In the genomic region with DNA sequence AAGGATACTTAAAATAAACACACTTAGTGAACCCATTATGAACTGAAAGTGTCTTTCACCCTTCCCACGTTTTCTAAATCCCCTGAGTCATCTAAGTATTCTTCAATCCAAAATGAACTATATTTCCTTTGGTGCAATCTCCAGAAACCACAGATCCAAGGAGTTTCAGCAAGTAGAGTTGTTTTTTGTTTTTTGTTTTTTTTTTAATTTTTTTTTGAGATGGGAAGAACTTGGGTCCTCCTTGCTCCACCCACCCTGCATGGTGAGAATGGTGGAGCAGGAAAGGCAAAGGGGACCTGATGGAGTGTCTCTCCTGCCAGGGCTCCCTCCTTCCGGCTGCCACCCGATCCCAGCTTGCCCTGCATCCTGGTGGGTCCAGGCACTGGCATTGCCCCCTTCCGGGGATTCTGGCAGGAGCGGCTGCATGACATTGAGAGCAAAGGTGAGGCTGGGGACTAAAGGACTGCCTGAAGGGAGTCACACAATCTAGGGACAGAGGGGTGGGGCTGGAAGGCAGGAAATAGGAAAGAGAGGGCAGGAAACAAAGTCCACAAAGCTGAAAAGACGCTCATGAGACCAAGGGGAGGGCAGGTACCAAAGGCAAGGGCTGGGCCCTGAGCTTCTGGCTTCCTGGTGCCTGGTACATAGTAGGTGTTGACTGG, we compare ENCODE assay signal across 1 cellular context.
TF ChIP-seq lines count a peak whose summit lies in the region.

No MANE protein-coding gene starts in this region.

TF ChIP-seq in HepG2, 621 proteins besides CTCF, POLR2A, EP300 and RAD21 (continued from another document and continues in another):
- TF ChIP-seq EED (CRISPR knock-in tag; IDR thresholded peaks at IDR 0.05): no peak
- TF ChIP-seq FOXK2 (IDR thresholded peaks at IDR 0.05): no peak
- TF ChIP-seq ZNF20 (CRISPR knock-in tag; IDR thresholded peaks at IDR 0.05): no peak
- TF ChIP-seq, protein P1, sequence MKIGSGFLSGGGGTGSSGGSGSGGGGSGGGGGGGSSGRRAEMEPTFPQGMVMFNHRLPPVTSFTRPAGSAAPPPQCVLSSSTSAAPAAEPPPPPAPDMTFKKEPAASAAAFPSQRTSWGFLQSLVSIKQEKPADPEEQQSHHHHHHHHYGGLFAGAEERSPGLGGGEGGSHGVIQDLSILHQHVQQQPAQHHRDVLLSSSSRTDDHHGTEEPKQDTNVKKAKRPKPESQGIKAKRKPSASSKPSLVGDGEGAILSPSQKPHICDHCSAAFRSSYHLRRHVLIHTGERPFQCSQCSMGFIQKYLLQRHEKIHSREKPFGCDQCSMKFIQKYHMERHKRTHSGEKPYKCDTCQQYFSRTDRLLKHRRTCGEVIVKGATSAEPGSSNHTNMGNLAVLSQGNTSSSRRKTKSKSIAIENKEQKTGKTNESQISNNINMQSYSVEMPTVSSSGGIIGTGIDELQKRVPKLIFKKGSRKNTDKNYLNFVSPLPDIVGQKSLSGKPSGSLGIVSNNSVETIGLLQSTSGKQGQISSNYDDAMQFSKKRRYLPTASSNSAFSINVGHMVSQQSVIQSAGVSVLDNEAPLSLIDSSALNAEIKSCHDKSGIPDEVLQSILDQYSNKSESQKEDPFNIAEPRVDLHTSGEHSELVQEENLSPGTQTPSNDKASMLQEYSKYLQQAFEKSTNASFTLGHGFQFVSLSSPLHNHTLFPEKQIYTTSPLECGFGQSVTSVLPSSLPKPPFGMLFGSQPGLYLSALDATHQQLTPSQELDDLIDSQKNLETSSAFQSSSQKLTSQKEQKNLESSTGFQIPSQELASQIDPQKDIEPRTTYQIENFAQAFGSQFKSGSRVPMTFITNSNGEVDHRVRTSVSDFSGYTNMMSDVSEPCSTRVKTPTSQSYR (CRISPR knock-in tag; IDR thresholded peaks at IDR 0.05; ENCODE audit: borderline replicate concordance): 0 out of 2 replicates have a peak, but pooled peaks have one; percentile 11
- TF ChIP-seq, protein P2, sequence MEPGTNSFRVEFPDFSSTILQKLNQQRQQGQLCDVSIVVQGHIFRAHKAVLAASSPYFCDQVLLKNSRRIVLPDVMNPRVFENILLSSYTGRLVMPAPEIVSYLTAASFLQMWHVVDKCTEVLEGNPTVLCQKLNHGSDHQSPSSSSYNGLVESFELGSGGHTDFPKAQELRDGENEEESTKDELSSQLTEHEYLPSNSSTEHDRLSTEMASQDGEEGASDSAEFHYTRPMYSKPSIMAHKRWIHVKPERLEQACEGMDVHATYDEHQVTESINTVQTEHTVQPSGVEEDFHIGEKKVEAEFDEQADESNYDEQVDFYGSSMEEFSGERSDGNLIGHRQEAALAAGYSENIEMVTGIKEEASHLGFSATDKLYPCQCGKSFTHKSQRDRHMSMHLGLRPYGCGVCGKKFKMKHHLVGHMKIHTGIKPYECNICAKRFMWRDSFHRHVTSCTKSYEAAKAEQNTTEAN (CRISPR knock-in tag; conservative IDR thresholded peaks at IDR 0.05): 0 out of 2 replicates have a peak, but pooled peaks have one; percentile 58
- TF ChIP-seq FOXC1 (CRISPR knock-in tag; IDR thresholded peaks at IDR 0.05; ENCODE audit: borderline replicate concordance): no peak
- TF ChIP-seq NR2F6 (IDR thresholded peaks at IDR 0.05): no peak
- 0 out of 2 replicates have a peak, but pooled peaks have one; percentile 39 for TF ChIP-seq NR2F6 (CRISPR knock-in tag; IDR thresholded peaks at IDR 0.05)
- TF ChIP-seq SYNCRIP (IDR thresholded peaks at IDR 0.05; ENCODE audit: insufficient read depth, low read depth, low read length): no peak
- TF ChIP-seq, protein P3, sequence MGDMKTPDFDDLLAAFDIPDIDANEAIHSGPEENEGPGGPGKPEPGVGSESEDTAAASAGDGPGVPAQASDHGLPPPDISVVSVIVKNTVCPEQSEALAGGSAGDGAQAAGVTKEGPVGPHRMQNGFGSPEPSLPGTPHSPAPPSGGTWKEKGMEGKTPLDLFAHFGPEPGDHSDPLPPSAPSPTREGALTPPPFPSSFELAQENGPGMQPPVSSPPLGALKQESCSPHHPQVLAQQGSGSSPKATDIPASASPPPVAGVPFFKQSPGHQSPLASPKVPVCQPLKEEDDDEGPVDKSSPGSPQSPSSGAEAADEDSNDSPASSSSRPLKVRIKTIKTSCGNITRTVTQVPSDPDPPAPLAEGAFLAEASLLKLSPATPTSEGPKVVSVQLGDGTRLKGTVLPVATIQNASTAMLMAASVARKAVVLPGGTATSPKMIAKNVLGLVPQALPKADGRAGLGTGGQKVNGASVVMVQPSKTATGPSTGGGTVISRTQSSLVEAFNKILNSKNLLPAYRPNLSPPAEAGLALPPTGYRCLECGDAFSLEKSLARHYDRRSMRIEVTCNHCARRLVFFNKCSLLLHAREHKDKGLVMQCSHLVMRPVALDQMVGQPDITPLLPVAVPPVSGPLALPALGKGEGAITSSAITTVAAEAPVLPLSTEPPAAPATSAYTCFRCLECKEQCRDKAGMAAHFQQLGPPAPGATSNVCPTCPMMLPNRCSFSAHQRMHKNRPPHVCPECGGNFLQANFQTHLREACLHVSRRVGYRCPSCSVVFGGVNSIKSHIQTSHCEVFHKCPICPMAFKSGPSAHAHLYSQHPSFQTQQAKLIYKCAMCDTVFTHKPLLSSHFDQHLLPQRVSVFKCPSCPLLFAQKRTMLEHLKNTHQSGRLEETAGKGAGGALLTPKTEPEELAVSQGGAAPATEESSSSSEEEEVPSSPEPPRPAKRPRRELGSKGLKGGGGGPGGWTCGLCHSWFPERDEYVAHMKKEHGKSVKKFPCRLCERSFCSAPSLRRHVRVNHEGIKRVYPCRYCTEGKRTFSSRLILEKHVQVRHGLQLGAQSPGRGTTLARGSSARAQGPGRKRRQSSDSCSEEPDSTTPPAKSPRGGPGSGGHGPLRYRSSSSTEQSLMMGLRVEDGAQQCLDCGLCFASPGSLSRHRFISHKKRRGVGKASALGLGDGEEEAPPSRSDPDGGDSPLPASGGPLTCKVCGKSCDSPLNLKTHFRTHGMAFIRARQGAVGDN (CRISPR knock-in tag; IDR thresholded peaks at IDR 0.05): peak; percentile 74
- no peak for TF ChIP-seq ZNF260 (CRISPR knock-in tag; IDR thresholded peaks at IDR 0.05; ENCODE audit: borderline replicate concordance, low read depth)
- TF ChIP-seq, protein P4, sequence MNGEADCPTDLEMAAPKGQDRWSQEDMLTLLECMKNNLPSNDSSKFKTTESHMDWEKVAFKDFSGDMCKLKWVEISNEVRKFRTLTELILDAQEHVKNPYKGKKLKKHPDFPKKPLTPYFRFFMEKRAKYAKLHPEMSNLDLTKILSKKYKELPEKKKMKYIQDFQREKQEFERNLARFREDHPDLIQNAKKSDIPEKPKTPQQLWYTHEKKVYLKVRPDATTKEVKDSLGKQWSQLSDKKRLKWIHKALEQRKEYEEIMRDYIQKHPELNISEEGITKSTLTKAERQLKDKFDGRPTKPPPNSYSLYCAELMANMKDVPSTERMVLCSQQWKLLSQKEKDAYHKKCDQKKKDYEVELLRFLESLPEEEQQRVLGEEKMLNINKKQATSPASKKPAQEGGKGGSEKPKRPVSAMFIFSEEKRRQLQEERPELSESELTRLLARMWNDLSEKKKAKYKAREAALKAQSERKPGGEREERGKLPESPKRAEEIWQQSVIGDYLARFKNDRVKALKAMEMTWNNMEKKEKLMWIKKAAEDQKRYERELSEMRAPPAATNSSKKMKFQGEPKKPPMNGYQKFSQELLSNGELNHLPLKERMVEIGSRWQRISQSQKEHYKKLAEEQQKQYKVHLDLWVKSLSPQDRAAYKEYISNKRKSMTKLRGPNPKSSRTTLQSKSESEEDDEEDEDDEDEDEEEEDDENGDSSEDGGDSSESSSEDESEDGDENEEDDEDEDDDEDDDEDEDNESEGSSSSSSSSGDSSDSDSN (CRISPR knock-in tag; IDR thresholded peaks at IDR 0.05): no peak; the same call in 1 of the 2 replicates
- no peak for TF ChIP-seq ZFP82 (CRISPR knock-in tag; IDR thresholded peaks at IDR 0.05; ENCODE audit: borderline replicate concordance)
- no peak for TF ChIP-seq ZNF547 (CRISPR knock-in tag; IDR thresholded peaks at IDR 0.05)
- TF ChIP-seq, protein P5, sequence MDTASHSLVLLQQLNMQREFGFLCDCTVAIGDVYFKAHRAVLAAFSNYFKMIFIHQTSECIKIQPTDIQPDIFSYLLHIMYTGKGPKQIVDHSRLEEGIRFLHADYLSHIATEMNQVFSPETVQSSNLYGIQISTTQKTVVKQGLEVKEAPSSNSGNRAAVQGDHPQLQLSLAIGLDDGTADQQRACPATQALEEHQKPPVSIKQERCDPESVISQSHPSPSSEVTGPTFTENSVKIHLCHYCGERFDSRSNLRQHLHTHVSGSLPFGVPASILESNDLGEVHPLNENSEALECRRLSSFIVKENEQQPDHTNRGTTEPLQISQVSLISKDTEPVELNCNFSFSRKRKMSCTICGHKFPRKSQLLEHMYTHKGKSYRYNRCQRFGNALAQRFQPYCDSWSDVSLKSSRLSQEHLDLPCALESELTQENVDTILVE (CRISPR knock-in tag; IDR thresholded peaks at IDR 0.05): no peak
- TF ChIP-seq ZNF207 (IDR thresholded peaks at IDR 0.05; ENCODE audit: borderline replicate concordance): no peak
- TF ChIP-seq, protein P6, sequence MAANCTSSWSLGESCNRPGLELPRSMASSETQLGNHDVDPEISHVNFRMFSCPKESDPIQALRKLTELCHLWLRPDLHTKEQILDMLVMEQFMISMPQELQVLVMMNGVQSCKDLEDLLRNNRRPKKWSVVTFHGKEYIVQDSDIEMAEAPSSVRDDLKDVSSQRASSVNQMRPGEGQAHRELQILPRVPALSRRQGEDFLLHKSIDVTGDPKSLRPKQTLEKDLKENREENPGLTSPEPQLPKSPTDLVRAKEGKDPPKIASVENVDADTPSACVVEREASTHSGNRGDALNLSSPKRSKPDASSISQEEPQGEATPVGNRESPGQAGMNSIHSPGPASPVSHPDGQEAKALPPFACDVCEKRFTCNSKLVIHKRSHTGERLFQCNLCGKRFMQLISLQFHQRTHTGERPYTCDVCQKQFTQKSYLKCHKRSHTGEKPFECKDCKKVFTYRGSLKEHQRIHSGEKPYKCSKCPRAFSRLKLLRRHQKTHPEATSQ (CRISPR knock-in tag; IDR thresholded peaks at IDR 0.05; ENCODE audit: borderline replicate concordance): 0 out of 2 replicates have a peak, but pooled peaks have one; percentile 27
- TF ChIP-seq, protein P7, sequence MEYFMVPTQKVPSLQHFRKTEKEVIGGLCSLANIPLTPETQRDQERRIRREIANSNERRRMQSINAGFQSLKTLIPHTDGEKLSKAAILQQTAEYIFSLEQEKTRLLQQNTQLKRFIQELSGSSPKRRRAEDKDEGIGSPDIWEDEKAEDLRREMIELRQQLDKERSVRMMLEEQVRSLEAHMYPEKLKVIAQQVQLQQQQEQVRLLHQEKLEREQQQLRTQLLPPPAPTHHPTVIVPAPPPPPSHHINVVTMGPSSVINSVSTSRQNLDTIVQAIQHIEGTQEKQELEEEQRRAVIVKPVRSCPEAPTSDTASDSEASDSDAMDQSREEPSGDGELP (IDR thresholded peaks at IDR 0.05; ENCODE audit: borderline replicate concordance, low read depth): no peak
- TF ChIP-seq ZNF724P (CRISPR knock-in tag; IDR thresholded peaks at IDR 0.05; ENCODE audit: borderline replicate concordance): no peak
- TF ChIP-seq RNF2 (conservative IDR thresholded peaks at IDR 0.05; ENCODE audit: low read depth): no peak
- TF ChIP-seq, protein P8, sequence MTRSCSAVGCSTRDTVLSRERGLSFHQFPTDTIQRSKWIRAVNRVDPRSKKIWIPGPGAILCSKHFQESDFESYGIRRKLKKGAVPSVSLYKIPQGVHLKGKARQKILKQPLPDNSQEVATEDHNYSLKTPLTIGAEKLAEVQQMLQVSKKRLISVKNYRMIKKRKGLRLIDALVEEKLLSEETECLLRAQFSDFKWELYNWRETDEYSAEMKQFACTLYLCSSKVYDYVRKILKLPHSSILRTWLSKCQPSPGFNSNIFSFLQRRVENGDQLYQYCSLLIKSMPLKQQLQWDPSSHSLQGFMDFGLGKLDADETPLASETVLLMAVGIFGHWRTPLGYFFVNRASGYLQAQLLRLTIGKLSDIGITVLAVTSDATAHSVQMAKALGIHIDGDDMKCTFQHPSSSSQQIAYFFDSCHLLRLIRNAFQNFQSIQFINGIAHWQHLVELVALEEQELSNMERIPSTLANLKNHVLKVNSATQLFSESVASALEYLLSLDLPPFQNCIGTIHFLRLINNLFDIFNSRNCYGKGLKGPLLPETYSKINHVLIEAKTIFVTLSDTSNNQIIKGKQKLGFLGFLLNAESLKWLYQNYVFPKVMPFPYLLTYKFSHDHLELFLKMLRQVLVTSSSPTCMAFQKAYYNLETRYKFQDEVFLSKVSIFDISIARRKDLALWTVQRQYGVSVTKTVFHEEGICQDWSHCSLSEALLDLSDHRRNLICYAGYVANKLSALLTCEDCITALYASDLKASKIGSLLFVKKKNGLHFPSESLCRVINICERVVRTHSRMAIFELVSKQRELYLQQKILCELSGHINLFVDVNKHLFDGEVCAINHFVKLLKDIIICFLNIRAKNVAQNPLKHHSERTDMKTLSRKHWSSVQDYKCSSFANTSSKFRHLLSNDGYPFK (CRISPR knock-in tag; IDR thresholded peaks at IDR 0.05; ENCODE audit: borderline replicate concordance): no peak
- TF ChIP-seq GATA4 (IDR thresholded peaks at IDR 0.05; ENCODE audit: borderline replicate concordance, low read depth): no peak
- TF ChIP-seq ZNF790 (CRISPR knock-in tag; IDR thresholded peaks at IDR 0.05; ENCODE audit: borderline replicate concordance): no peak
- TF ChIP-seq TOE1 (CRISPR knock-in tag; IDR thresholded peaks at IDR 0.05): no peak
- TF ChIP-seq GZF1 (CRISPR knock-in tag; IDR thresholded peaks at IDR 0.05): no peak
- no peak for TF ChIP-seq HNRNPLL (IDR thresholded peaks at IDR 0.05; ENCODE audit: low read depth, low read length, poor library complexity, severe bottlenecking)
- TF ChIP-seq, protein P9, sequence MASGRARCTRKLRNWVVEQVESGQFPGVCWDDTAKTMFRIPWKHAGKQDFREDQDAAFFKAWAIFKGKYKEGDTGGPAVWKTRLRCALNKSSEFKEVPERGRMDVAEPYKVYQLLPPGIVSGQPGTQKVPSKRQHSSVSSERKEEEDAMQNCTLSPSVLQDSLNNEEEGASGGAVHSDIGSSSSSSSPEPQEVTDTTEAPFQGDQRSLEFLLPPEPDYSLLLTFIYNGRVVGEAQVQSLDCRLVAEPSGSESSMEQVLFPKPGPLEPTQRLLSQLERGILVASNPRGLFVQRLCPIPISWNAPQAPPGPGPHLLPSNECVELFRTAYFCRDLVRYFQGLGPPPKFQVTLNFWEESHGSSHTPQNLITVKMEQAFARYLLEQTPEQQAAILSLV (CRISPR knock-in tag; IDR thresholded peaks at IDR 0.05; ENCODE audit: borderline replicate concordance): no peak
- TF ChIP-seq ZNF180 (CRISPR knock-in tag; IDR thresholded peaks at IDR 0.05; ENCODE audit: borderline replicate concordance, low read depth): no peak
- no peak for TF ChIP-seq ASH2L (IDR thresholded peaks at IDR 0.05; ENCODE audit: insufficient read length, low read depth, low read length)
- TF ChIP-seq LCORL (IDR thresholded peaks at IDR 0.05): no peak
- TF ChIP-seq LCORL (CRISPR knock-in tag; IDR thresholded peaks at IDR 0.05): peak; percentile 43; the same call in 1 of the 2 replicates
- TF ChIP-seq U2AF1 (optimal IDR thresholded peaks at IDR 0.05; ENCODE audit: low read depth, low read length): no peak
- TF ChIP-seq, protein P10, sequence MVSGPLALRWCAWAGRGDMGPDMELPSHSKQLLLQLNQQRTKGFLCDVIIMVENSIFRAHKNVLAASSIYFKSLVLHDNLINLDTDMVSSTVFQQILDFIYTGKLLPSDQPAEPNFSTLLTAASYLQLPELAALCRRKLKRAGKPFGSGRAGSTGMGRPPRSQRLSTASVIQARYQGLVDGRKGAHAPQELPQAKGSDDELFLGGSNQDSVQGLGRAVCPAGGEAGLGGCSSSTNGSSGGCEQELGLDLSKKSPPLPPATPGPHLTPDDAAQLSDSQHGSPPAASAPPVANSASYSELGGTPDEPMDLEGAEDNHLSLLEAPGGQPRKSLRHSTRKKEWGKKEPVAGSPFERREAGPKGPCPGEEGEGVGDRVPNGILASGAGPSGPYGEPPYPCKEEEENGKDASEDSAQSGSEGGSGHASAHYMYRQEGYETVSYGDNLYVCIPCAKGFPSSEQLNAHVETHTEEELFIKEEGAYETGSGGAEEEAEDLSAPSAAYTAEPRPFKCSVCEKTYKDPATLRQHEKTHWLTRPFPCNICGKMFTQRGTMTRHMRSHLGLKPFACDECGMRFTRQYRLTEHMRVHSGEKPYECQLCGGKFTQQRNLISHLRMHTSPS (CRISPR knock-in tag; IDR thresholded peaks at IDR 0.05; ENCODE audit: low read depth): peak; percentile 96
- no peak for TF ChIP-seq ZNF768 (CRISPR knock-in tag; IDR thresholded peaks at IDR 0.05)
- no peak for TF ChIP-seq ZNF772 (CRISPR knock-in tag; IDR thresholded peaks at IDR 0.05)
